8 cellular contexts compared by ENCODE assay signal in genomic region chr22:46796566-46797195, GRCh38.
"Had no signal": no experiment of that assay in that cellular context is flagged by ENCODE, and none has a peak within 500 bp of the region (broad histone marks: within the 10 kb centered on the region; RNA-seq: fewer than 3 reads in every experiment).

No MANE protein-coding gene starts in this region.

- H3K4me3 ChIP-seq: neural progenitor cell, pancreas, tibial artery, vagina had no signal

- H3K4me3 Mint-ChIP-seq: activated T-cell treated with anti-CD3 and anti-CD28 coated beads, Interleukin-2, amount 50 U/mL, for 4 hours; neural progenitor cell had no signal

- H3K9me3 ChIP-seq: pancreas, tibial artery, vagina had no signal

- H3K27me3 ChIP-seq: neural progenitor cell, pancreas, tibial artery, vagina had no signal

- H3K9me3 Mint-ChIP-seq: activated naive CD4-positive, alpha-beta T cell treated with anti-CD3 and anti-CD28 coated beads, Interleukin-2, amount 50 U/mL, for 72 hours; activated T-cell treated with anti-CD3 and anti-CD28 coated beads, Interleukin-2, amount 50 U/mL, for 4 hours; neural progenitor cell had no signal

- H3K27ac ChIP-seq: neural progenitor cell, pancreas, tibial artery, vagina had no signal

- ATAC-seq: activated naive CD4-positive, alpha-beta T cell treated with anti-CD3 and anti-CD28 coated beads, Interleukin-2, amount 50 U/mL, for 72 hours; activated T-cell treated with anti-CD3 and anti-CD28 coated beads, Interleukin-2, amount 50 U/mL, for 4 hours; pancreas had no signal

- H3K4me1 ChIP-seq: neural progenitor cell, pancreas had no signal

- DNase-seq: activated CD4-positive, alpha-beta T cell treated with anti-CD3 and anti-CD28 coated beads for 4 hours; activated effector memory CD4-positive, alpha-beta T cell treated with anti-CD3 and anti-CD28 coated beads, Interleukin-2, amount 50 U/mL, for 16 hours; activated T-cell treated with anti-CD3 and anti-CD28 coated beads, Interleukin-2, amount 50 U/mL, for 4 hours; pancreas had no signal

- H3K27ac Mint-ChIP-seq: neural progenitor cell had no signal

- H3K36me3 ChIP-seq: neural progenitor cell had no signal
